ENCODE assay signal across 35 cellular contexts in the genomic region with DNA sequence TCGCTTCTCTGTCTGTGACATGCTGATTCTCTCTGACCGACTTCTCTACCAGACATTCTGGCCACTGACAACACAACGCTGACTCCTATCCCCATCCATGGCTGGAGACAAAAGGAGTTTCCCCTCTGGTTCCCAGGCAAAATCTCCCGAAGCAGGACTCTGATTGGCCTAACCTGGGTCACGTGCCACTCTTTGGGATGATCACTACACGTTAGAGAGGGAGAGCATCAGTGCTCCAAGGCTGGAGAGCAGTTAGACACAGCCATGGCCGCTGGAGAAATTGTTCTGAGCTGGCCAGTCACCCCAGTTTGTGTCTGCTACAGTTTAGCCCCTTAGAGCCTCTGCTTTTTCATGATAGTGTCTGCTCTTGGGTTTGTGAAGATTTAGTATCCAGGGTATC. TPM values are rescaled to one million over a fixed set of nuclear protein-coding genes. Genes with fewer than 3 reads are reported as not detected.
"Had no signal": no experiment of that assay in that cellular context is flagged by ENCODE, and none has a peak within 500 bp of the region (broad histone marks: within the 10 kb centered on the region; RNA-seq: fewer than 3 reads in every experiment).

No MANE protein-coding gene starts in this region.

- H3K27me3 Mint-ChIP-seq: activated CD8-positive, alpha-beta memory T cell treated with anti-CD3 and anti-CD28 coated beads, Interleukin-2, amount 10 ng/mL, durations not matched to agents 7 days and 5 days; activated naive CD8-positive, alpha-beta T cell treated with anti-CD3 and anti-CD28 coated beads for 36 hours; central memory CD8-positive, alpha-beta T cell had no signal

- H3K27ac Mint-ChIP-seq: activated CD4-positive, alpha-beta memory T cell treated with anti-CD3 and anti-CD28 coated beads, Interleukin-2, amount 10 ng/mL, durations not matched to agents 7 days and 5 days; activated CD8-positive, alpha-beta memory T cell treated with anti-CD3 and anti-CD28 coated beads, Interleukin-2, amount 10 ng/mL, durations not matched to agents 7 days and 5 days; activated naive CD4-positive, alpha-beta T cell treated with anti-CD3 and anti-CD28 coated beads, Interleukin-2, amount 10 ng/mL, durations not matched to agents 7 days and 5 days; activated naive CD8-positive, alpha-beta T cell treated with anti-CD3 and anti-CD28 coated beads for 36 hours had no signal

- H3K9me3 Mint-ChIP-seq: activated CD4-positive, alpha-beta memory T cell treated with anti-CD3 and anti-CD28 coated beads, Interleukin-2, amount 10 ng/mL, durations not matched to agents 7 days and 5 days; activated naive CD4-positive, alpha-beta T cell treated with anti-CD3 and anti-CD28 coated beads, Interleukin-2, amount 10 ng/mL, durations not matched to agents 7 days and 5 days; activated naive CD8-positive, alpha-beta T cell treated with anti-CD3 and anti-CD28 coated beads for 36 hours; central memory CD8-positive, alpha-beta T cell had no signal

- H3K4me3 Mint-ChIP-seq: activated CD4-positive, alpha-beta memory T cell treated with anti-CD3 and anti-CD28 coated beads, Interleukin-2, amount 10 ng/mL, durations not matched to agents 7 days and 5 days; activated CD8-positive, alpha-beta memory T cell treated with anti-CD3 and anti-CD28 coated beads, Interleukin-2, amount 10 ng/mL, durations not matched to agents 7 days and 5 days; activated naive CD4-positive, alpha-beta T cell treated with anti-CD3 and anti-CD28 coated beads, Interleukin-2, amount 10 ng/mL, durations not matched to agents 7 days and 5 days; activated naive CD8-positive, alpha-beta T cell treated with anti-CD3 and anti-CD28 coated beads for 36 hours; central memory CD8-positive, alpha-beta T cell had no signal

- H3K9me3 ChIP-seq: Peyer's patch, SJSA1 had no signal

- H3K36me3 ChIP-seq: cardiac muscle cell, Peyer's patch, SJSA1, WERI-Rb-1 had no signal

- ATAC-seq: activated CD8-positive, alpha-beta memory T cell treated with anti-CD3 and anti-CD28 coated beads, Interleukin-2, amount 10 ng/mL, durations not matched to agents 7 days and 5 days; PC-3 had no signal

- H3K4me3 ChIP-seq: cardiac muscle cell, Peyer's patch, SJSA1 had no signal

- H3K4me1 Mint-ChIP-seq: activated naive CD4-positive, alpha-beta T cell treated with anti-CD3 and anti-CD28 coated beads, Interleukin-2, amount 10 ng/mL, durations not matched to agents 7 days and 5 days; activated naive CD8-positive, alpha-beta T cell treated with anti-CD3 and anti-CD28 coated beads for 36 hours; central memory CD8-positive, alpha-beta T cell had no signal

- H3K27ac ChIP-seq: cardiac muscle cell, Peyer's patch, SJSA1, WERI-Rb-1 had no signal

- H3K27me3 ChIP-seq: cardiac muscle cell, Peyer's patch, SJSA1 had no signal

- H3K36me3 Mint-ChIP-seq: activated CD8-positive, alpha-beta memory T cell treated with anti-CD3 and anti-CD28 coated beads, Interleukin-2, amount 10 ng/mL, durations not matched to agents 7 days and 5 days; activated naive CD4-positive, alpha-beta T cell treated with anti-CD3 and anti-CD28 coated beads, Interleukin-2, amount 10 ng/mL, durations not matched to agents 7 days and 5 days; activated naive CD8-positive, alpha-beta T cell treated with anti-CD3 and anti-CD28 coated beads for 36 hours had no signal

- DNase-seq: activated CD4-positive, alpha-beta memory T cell treated with anti-CD3 and anti-CD28 coated beads, Interleukin-2, amount 10 ng/mL, durations not matched to agents 7 days and 5 days; activated CD4-positive, alpha-beta T cell treated with anti-CD3 and anti-CD28 coated beads for 1 hour; activated CD4-positive, alpha-beta T cell treated with anti-CD3 and anti-CD28 coated beads for 48 hours; activated CD4-positive, CD25-positive, alpha-beta regulatory T cell; activated CD8-positive, alpha-beta memory T cell treated with anti-CD3 and anti-CD28 coated beads for 24 hours; activated CD8-positive, alpha-beta memory T cell treated with anti-CD3 and anti-CD28 coated beads, Interleukin-2, amount 10 ng/mL, durations not matched to agents 7 days and 5 days; activated CD8-positive, alpha-beta memory T cell treated with anti-CD3 and anti-CD28 coated beads, Interleukin-2, amount 50 U/mL, for 48 hours; activated effector memory CD4-positive, alpha-beta T cell treated with Interleukin-2 at 50 U/mL for 16 hours; activated naive CD4-positive, alpha-beta T cell treated with anti-CD3 and anti-CD28 coated beads, Interleukin-2, amount 10 ng/mL, durations not matched to agents 7 days and 5 days; activated naive CD8-positive, alpha-beta T cell treated with anti-CD3 and anti-CD28 coated beads for 36 hours; activated T-cell treated with anti-CD3 and anti-CD28 coated beads, Interleukin-2, amount 50 U/mL, for 48 hours; amniotic stem cell; aorta; Kasumi-1; MM.1S; MV-4-11; NCI-H1092; NCI-H1436 treated with DMSO at 0.1 percent for 48 hours; NCI-H1694 treated with DMSO at 0.1 percent for 48 hours; NCI-H2029; NCI-H345; NCI-H524 treated with DMSO at 0.1 percent for 48 hours; NK-92 treated with Interleukin-12 subunit alpha and Interleukin-12 subunit beta, amount 100 ng/mL, for 24 hours; PC-3; Peyer's patch; RPMI8226; SHP77 treated with DMSO at 0.1 percent for 48 hours; SW 1271; T-helper 1 cell; T-helper 2 cell; T-helper 9 cell; WERI-Rb-1 had no signal

RNA-seq across cellular contexts. Expression of gene ADAMTS14, which starts 38.9 kb away (rescaled TPM):
- total RNA-seq: activated CD4-positive, alpha-beta memory T cell treated with anti-CD3 and anti-CD28 coated beads, Interleukin-2, amount 10 ng/mL, durations not matched to agents 7 days and 5 days had no signal
